In genomic region chr6:49551866-49552129, GRCh38 we compare ENCODE assay signal across 8 cellular contexts. TPM values are rescaled to one million over a fixed set of nuclear protein-coding genes. Genes with fewer than 3 reads are reported as not detected.
A peak's percentile ranks its signal among the peaks of the same experiment; 100 is the strongest.
DNase-seq lines count a peak whose midpoint lies in the region; ATAC-seq and TF ChIP-seq lines count a peak whose summit lies in the region.

No MANE protein-coding gene starts in this region.

- 21 to 24% methylated on average over 2 of the region's 2 CpGs for WGBS in lower leg skin, 2 donors

- TF ChIP-seq CTCF in HEK293 (tag by site-specific recombination; IDR thresholded peaks at IDR 0.05) = no peak
- TF ChIP-seq CTCF in WTC11 (IDR thresholded peaks at IDR 0.05) = no peak
- TF ChIP-seq CTCF in lower leg skin (IDR thresholded peaks at IDR 0.05) = no peak

- H3K27ac Mint-ChIP-seq in WTC11 = peak overlapping the region; percentile 75

- intact Hi-C loops in lower leg skin (cut with DNase I; ENCODE audit: low total_unique reads) = no loop called here

- POLR2A ChIA-PET in HEK293 (lab: Yijun Ruan, JAX) = interaction anchor here (2.0 to 5.0 kb wide), 2 partner anchors 10 to 21 kb away, joined by 7 to 39 read pairs; no protein-coding TSS in a partner anchor
- POLR2A ChIA-PET in WTC11 (lab: Charles Lee) = interaction anchor here (1.2 kb wide), 1 partner anchor 14 kb away, joined by 3 read pairs; no protein-coding TSS in a partner anchor

- H3K36me3 Mint-ChIP-seq in WTC11 = peaks cover 27% of the 10 kb centered on the region

- TF ChIP-seq POLR2A in lower leg skin (IDR thresholded peaks at IDR 0.05) = no peak

- peak; percentile 43 for ATAC-seq in GM18868 (IDR thresholded peaks at IDR 0.05; ENCODE audit: unreplicated experiment)
- ATAC-seq in WTC11 = no peak

- peaks cover 59% of the 10 kb centered on the region for H3K4me1 Mint-ChIP-seq in WTC11

- DNase-seq in WTC11 (ENCODE audit: low spot score) (no peak), lower leg skin (ENCODE audit: low spot score in 2 of 2) (no peak), GDM1 (lab: John Stamatoyannopoulos, UW) (no peak), NCI-H510A (lab: John Stamatoyannopoulos, UW) (no peak), foreskin melanocyte (no peak)
- no peak for DNase-seq in central memory CD4-positive, alpha-beta T cell

- H3K36me3 ChIP-seq in HEK293 (ENCODE audit: control insufficient read depth in 2 of 2, insufficient read depth in 1 of 2, low read length in 2 of 2) = peaks cover 0 to 4% of the 10 kb centered on the region in 2 experiments; a peak in 1 of 3 replicates

- CTCF ChIA-PET in HEK293 (lab: Yijun Ruan, JAX) = interaction anchor here (0.6 to 5.2 kb wide), 7 partner anchors 10 to 1008 kb away, joined by 3 to 30 read pairs (median 4); no protein-coding TSS in a partner anchor
- CTCF ChIA-PET in WTC11 (lab: Charles Lee) = interaction anchor here (1.8 to 5.0 kb wide), 3 partner anchors 12 to 55 kb away, joined by 8 to 45 read pairs (median 17); no protein-coding TSS in a partner anchor

- H3K4me3 Mint-ChIP-seq in WTC11 = peak overlapping the region; percentile 76

- peaks cover 79% of the 10 kb centered on the region for H3K27me3 Mint-ChIP-seq in WTC11 (ENCODE audit: low read depth)

- H3K9me3 Mint-ChIP-seq in WTC11 = no peaks in the 10 kb centered on the region

- no peaks in the 10 kb centered on the region for H3K9me3 ChIP-seq in HEK293 (ENCODE audit: control insufficient read depth, insufficient read depth, low read depth, low read length)

- H3K27ac ChIP-seq in HEK293 (ENCODE audit: extremely low read depth, low read depth, low read length) = no peak overlapping the region; the same call in 1 of the 2 replicates

- H3K4me3 ChIP-seq in HEK293 (ENCODE audit: low read depth, low read length) = peak overlapping the region; percentile 75
- peak overlapping the region; percentile 28 for H3K4me3 ChIP-seq in lower leg skin (ENCODE audit: low read depth, poor library complexity, severe bottlenecking)

- H3K4me1 ChIP-seq in HEK293 (ENCODE audit: control insufficient read depth, insufficient read depth, low read length) = peaks cover 5% of the 10 kb centered on the region; the same call in 1 of the 2 replicates

TF ChIP-seq in HEK293, 187 proteins besides CTCF, POLR2A, EP300 and RAD21:
- TF ChIP-seq ZNF677 (tag by site-specific recombination; IDR thresholded peaks at IDR 0.05) (no peak), ZNF169 (tag by site-specific recombination; IDR thresholded peaks at IDR 0.05) (no peak), ZNF76 (tag by site-specific recombination; IDR thresholded peaks at IDR 0.05; ENCODE audit: borderline replicate concordance, low read depth) (no peak), EGR2 (tag by site-specific recombination; IDR thresholded peaks at IDR 0.05; ENCODE audit: low read depth) (peak; percentile 30; the same call in 1 of the 2 replicates), ZBTB17 (tag by site-specific recombination; IDR thresholded peaks at IDR 0.05) (no peak), ZNF10 (tag by site-specific recombination; IDR thresholded peaks at IDR 0.05) (no peak), PRDM1 (tag by site-specific recombination; IDR thresholded peaks at IDR 0.05) (peak; percentile 97), ZFHX2 (tag by site-specific recombination; conservative IDR thresholded peaks at IDR 0.05) (peak; percentile 35), ZNF548 (tag by site-specific recombination; IDR thresholded peaks at IDR 0.05) (no peak)
TF ChIP-seq in HEK293: peak in this region for 3.

TF ChIP-seq in WTC11, 78 proteins besides CTCF, POLR2A, EP300 and RAD21:
- TF ChIP-seq ETV6 (CRISPR knock-in tag; IDR thresholded peaks at IDR 0.05) (no peak), ESRRA (CRISPR knock-in tag; IDR thresholded peaks at IDR 0.05; ENCODE audit: borderline replicate concordance) (no peak), MAX (CRISPR knock-in tag; IDR thresholded peaks at IDR 0.05) (no peak), PRDM15 (CRISPR knock-in tag; IDR thresholded peaks at IDR 0.05) (no peak), ZSCAN18 (CRISPR knock-in tag; IDR thresholded peaks at IDR 0.05) (no peak), FOXP4 (CRISPR knock-in tag; IDR thresholded peaks at IDR 0.05) (no peak), NR1H2 (CRISPR knock-in tag; IDR thresholded peaks at IDR 0.05) (no peak), MLX (CRISPR knock-in tag; IDR thresholded peaks at IDR 0.05) (no peak)

RNA-seq across cellular contexts. Expression of gene C6orf141, which starts 1.3 kb away (rescaled TPM):
- 6.5 to 14.4 TPM (median 8.2 TPM) in 3 replicates for total RNA-seq in WTC11 (2021)
- total RNA-seq in lower leg skin = 10 to 100 TPM in 2 of 4 donors, 1 to 10 TPM in 2; 4.2 to 25.6 (median 9.5) TPM

RNA-seq across cellular contexts. Expression of gene GLYATL3, which starts 52.1 kb away (rescaled TPM):
- not detected in 3 replicates for total RNA-seq in WTC11 (2021)
- not detected for total RNA-seq in lower leg skin
